In genomic region chr6:24568687-24569086, GRCh38 we compare ENCODE assay signal across 25 cellular contexts.
"Had no signal": no experiment of that assay in that cellular context is flagged by ENCODE, and none has a peak within 500 bp of the region (broad histone marks: within the 10 kb centered on the region; RNA-seq: fewer than 3 reads in every experiment).

No MANE protein-coding gene starts in this region.

- H3K4me1 ChIP-seq: breast epithelium had no signal

- ATAC-seq: activated CD8-positive, alpha-beta memory T cell treated with anti-CD3 and anti-CD28 coated beads, Interleukin-2, amount 10 ng/mL, durations not matched to agents 7 days and 5 days; T-cell had no signal

- FAIRE-seq: TTC549 had no signal

- H3K27ac ChIP-seq: breast epithelium, PC-9, SK-N-MC had no signal

- H2AFZ ChIP-seq: PC-9 had no signal

- H3K9me3 ChIP-seq: breast epithelium had no signal

- DNase-seq: activated B cell treated with CpG ODN at 0.5 μM for 24 hours; activated CD4-positive, alpha-beta T cell treated with anti-CD3 and anti-CD28 coated beads for 1 hour; activated CD4-positive, alpha-beta T cell treated with anti-CD3 and anti-CD28 coated beads, Interleukin-2, amount 10 ng/mL, durations not matched to agents 24 days and 14 days; activated CD4-positive, alpha-beta T cell treated with anti-CD3 and anti-CD28 coated beads, Interleukin-2, amount 50 U/mL, for 48 hours; activated CD8-positive, alpha-beta memory T cell treated with anti-CD3 and anti-CD28 coated beads, Interleukin-2, amount 10 ng/mL, durations not matched to agents 7 days and 5 days; activated effector memory CD4-positive, alpha-beta T cell treated with Interleukin-2 at 50 U/mL for 16 hours; activated naive CD4-positive, alpha-beta T cell; activated T-cell treated with anti-CD3 and anti-CD28 coated beads, Interleukin-2, amount 50 U/mL, for 24 hours; aorta; caudate nucleus; KG1; NCI-H1048; NCI-H1417 treated with DMSO at 0.1 percent for 48 hours; NCI-H187; NCI-H2171; NCI-H2227 treated with DMSO at 0.1 percent for 48 hours; NCI-H446 treated with DMSO at 0.1 percent for 48 hours; NCI-H524 treated with DMSO at 0.1 percent for 48 hours; PC-9; T-cell; T-helper 2 cell; T1000 had no signal

- H3K36me3 ChIP-seq: breast epithelium had no signal

- H3K4me3 ChIP-seq: breast epithelium, PC-9, SK-N-MC had no signal

- H3K27me3 ChIP-seq: breast epithelium had no signal

- H3K4me2 ChIP-seq: PC-9 had no signal
